In the genomic region with DNA sequence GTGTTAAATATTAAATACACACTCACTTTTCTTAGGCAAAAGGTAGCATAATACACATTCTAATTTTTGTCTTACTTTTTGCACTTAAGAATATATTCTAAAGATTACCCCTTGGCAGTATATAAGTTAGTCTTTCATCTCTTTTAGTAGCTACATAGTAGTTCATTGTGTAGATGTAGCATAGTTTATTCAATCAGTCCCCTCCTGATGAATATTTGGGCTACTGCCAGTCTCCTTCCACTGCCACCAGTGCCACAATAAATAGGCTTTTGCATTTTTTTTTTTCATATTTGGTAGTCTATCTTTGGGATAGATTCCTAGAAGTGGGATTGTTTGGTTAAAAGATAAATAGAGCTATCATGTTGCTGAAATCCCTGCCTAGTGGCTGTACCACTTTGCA, we compare ENCODE assay signal across 18 cellular contexts.
DNase-seq lines count a peak whose midpoint lies in the region; ATAC-seq and TF ChIP-seq lines count a peak whose summit lies in the region.
"Had no signal": no experiment of that assay in that cellular context is flagged by ENCODE, and none has a peak within 500 bp of the region (broad histone marks: within the 10 kb centered on the region; RNA-seq: fewer than 3 reads in every experiment).

No MANE protein-coding gene starts in this region.

- no peak for DNase-seq in natural killer cell treated with Interleukin-12 subunit alpha and Interleukin-12 subunit beta and Interleukin-15 and Interleukin-18, amount 100 ng/mL, for 72 hours (ENCODE audit: low spot score)
- DNase-seq in natural killer cell (no peak), foreskin melanocyte (peak; percentile 59)
- DNase-seq in activated CD4-positive, alpha-beta T cell treated with anti-CD3 and anti-CD28 coated beads, Interleukin-2, amount 10 ng/mL, durations not matched to agents 24 days and 14 days, result no peak
- DNase-seq in activated CD8-positive, alpha-beta T cell treated with anti-CD3 and anti-CD28 coated beads, Interleukin-2, amount 10 ng/mL, durations not matched to agents 7 days and 5 days, result no peak
- DNase-seq in CD8-positive, alpha-beta T cell, result no peak
- DNase-seq: BE2C, DMS53, EL, GOT3, HCEC 1CT, NCI-H1105 treated with DMSO at 0.1 percent for 48 hours, NCI-H2029 treated with DMSO at 0.1 percent for 48 hours, NCI-H2171, NCI-H524 treated with DMSO at 0.1 percent for 48 hours, Right ventricle myocardium superior had no signal

- no peak overlapping the region for H3K9ac ChIP-seq in OCI-LY3 (ENCODE audit: low read length)

- H3K36me3 Mint-ChIP-seq in natural killer cell treated with Interleukin-12 subunit alpha and Interleukin-12 subunit beta and Interleukin-15 and Interleukin-18, amount 100 ng/mL, for 72 hours, result peaks cover 16% of the 10 kb centered on the region
- peaks cover 20% of the 10 kb centered on the region for H3K36me3 Mint-ChIP-seq in natural killer cell
- H3K36me3 Mint-ChIP-seq in activated CD4-positive, alpha-beta T cell treated with anti-CD3 and anti-CD28 coated beads, Interleukin-2, amount 10 ng/mL, durations not matched to agents 24 days and 14 days (ENCODE audit: low read depth), result no peaks in the 10 kb centered on the region
- H3K36me3 Mint-ChIP-seq in activated CD8-positive, alpha-beta T cell treated with anti-CD3 and anti-CD28 coated beads, Interleukin-2, amount 10 ng/mL, durations not matched to agents 7 days and 5 days (ENCODE audit: low read depth), result peaks cover 6% of the 10 kb centered on the region
- H3K36me3 Mint-ChIP-seq in CD8-positive, alpha-beta T cell, result no peaks in the 10 kb centered on the region

- H3K36me3 ChIP-seq in OCI-LY3 (replicated peaks; ENCODE audit: low read depth, low read length), result no peaks in the 10 kb centered on the region
- no peaks in the 10 kb centered on the region for H3K36me3 ChIP-seq in CD8-positive, alpha-beta T cell (ENCODE audit: insufficient read depth, low read length)
- H3K36me3 ChIP-seq: BE2C had no signal

- H3K79me2 ChIP-seq in OCI-LY3 (ENCODE audit: low read length), result no peaks in the 10 kb centered on the region

- peaks cover 1% of the 10 kb centered on the region for H3K9me3 Mint-ChIP-seq in natural killer cell treated with Interleukin-12 subunit alpha and Interleukin-12 subunit beta and Interleukin-15 and Interleukin-18, amount 100 ng/mL, for 72 hours
- H3K9me3 Mint-ChIP-seq in natural killer cell, result peaks cover 0 to 4% of the 10 kb centered on the region in 2 donors
- H3K9me3 Mint-ChIP-seq in activated CD4-positive, alpha-beta T cell treated with anti-CD3 and anti-CD28 coated beads, Interleukin-2, amount 10 ng/mL, durations not matched to agents 24 days and 14 days, result peaks cover 9% of the 10 kb centered on the region
- peaks cover 19% of the 10 kb centered on the region for H3K9me3 Mint-ChIP-seq in activated CD8-positive, alpha-beta T cell treated with anti-CD3 and anti-CD28 coated beads, Interleukin-2, amount 10 ng/mL, durations not matched to agents 7 days and 5 days (ENCODE audit: insufficient read depth)
- peaks cover 18% of the 10 kb centered on the region for H3K9me3 Mint-ChIP-seq in CD8-positive, alpha-beta T cell

- no peaks in the 10 kb centered on the region for H4K20me1 ChIP-seq in OCI-LY3 (ENCODE audit: insufficient read depth, low read length)

- intact Hi-C loops in natural killer cell (cut with micrococcal nuclease), result no loop called here
- intact Hi-C loops in activated CD4-positive, alpha-beta T cell treated with anti-CD3 and anti-CD28 coated beads, Interleukin-2, amount 10 ng/mL, durations not matched to agents 24 days and 14 days (cut with micrococcal nuclease), result no loop called here
- intact Hi-C loops in CD8-positive, alpha-beta T cell (cut with DNase I, micrococcal nuclease), result loop anchor here in 1 of 2 experiments (10.0 kb wide), 1 partner anchor 257 kb away; no protein-coding TSS in a partner anchor

- no peak overlapping the region for H2AFZ ChIP-seq in OCI-LY3 (ENCODE audit: low read depth, low read length)

- H3K4me1 ChIP-seq in OCI-LY3 (ENCODE audit: low read length), result peaks cover 19% of the 10 kb centered on the region
- H3K4me1 ChIP-seq in CD8-positive, alpha-beta T cell (ENCODE audit: insufficient read depth, low read length), result peaks cover 9% of the 10 kb centered on the region
- H3K4me1 ChIP-seq: BE2C had no signal

- H3K27me3 Mint-ChIP-seq in natural killer cell treated with Interleukin-12 subunit alpha and Interleukin-12 subunit beta and Interleukin-15 and Interleukin-18, amount 100 ng/mL, for 72 hours, result peaks cover 25 to 38% of the 10 kb centered on the region in 2 donors
- peaks cover 34 to 53% of the 10 kb centered on the region in 2 donors for H3K27me3 Mint-ChIP-seq in natural killer cell (ENCODE audit: low read depth in 2 of 2)
- H3K27me3 Mint-ChIP-seq in activated CD4-positive, alpha-beta T cell treated with anti-CD3 and anti-CD28 coated beads, Interleukin-2, amount 10 ng/mL, durations not matched to agents 24 days and 14 days, result peaks cover 18% of the 10 kb centered on the region
- peaks cover 7% of the 10 kb centered on the region for H3K27me3 Mint-ChIP-seq in activated CD8-positive, alpha-beta T cell treated with anti-CD3 and anti-CD28 coated beads, Interleukin-2, amount 10 ng/mL, durations not matched to agents 7 days and 5 days (ENCODE audit: low read depth)
- H3K27me3 Mint-ChIP-seq in CD8-positive, alpha-beta T cell (ENCODE audit: low read depth), result peaks cover 3% of the 10 kb centered on the region

- H3K27ac Mint-ChIP-seq in natural killer cell treated with Interleukin-12 subunit alpha and Interleukin-12 subunit beta and Interleukin-15 and Interleukin-18, amount 100 ng/mL, for 72 hours, result peak overlapping the region; percentile 43 to 65
- H3K27ac Mint-ChIP-seq in natural killer cell, result no peak overlapping the region
- no peak overlapping the region for H3K27ac Mint-ChIP-seq in activated CD4-positive, alpha-beta T cell treated with anti-CD3 and anti-CD28 coated beads, Interleukin-2, amount 10 ng/mL, durations not matched to agents 24 days and 14 days
- H3K27ac Mint-ChIP-seq in activated CD8-positive, alpha-beta T cell treated with anti-CD3 and anti-CD28 coated beads, Interleukin-2, amount 10 ng/mL, durations not matched to agents 7 days and 5 days, result no peak overlapping the region
- H3K27ac Mint-ChIP-seq in CD8-positive, alpha-beta T cell, result no peak overlapping the region
- H3K27ac Mint-ChIP-seq: CD4-positive, CD25-positive, alpha-beta regulatory T cell had no signal

- peaks cover 15 to 18% of the 10 kb centered on the region in 2 donors for H3K4me1 Mint-ChIP-seq in natural killer cell treated with Interleukin-12 subunit alpha and Interleukin-12 subunit beta and Interleukin-15 and Interleukin-18, amount 100 ng/mL, for 72 hours (ENCODE audit: low read depth in 2 of 2)
- peaks cover 8 to 9% of the 10 kb centered on the region in 2 donors for H3K4me1 Mint-ChIP-seq in natural killer cell
- peaks cover 12% of the 10 kb centered on the region for H3K4me1 Mint-ChIP-seq in activated CD4-positive, alpha-beta T cell treated with anti-CD3 and anti-CD28 coated beads, Interleukin-2, amount 10 ng/mL, durations not matched to agents 24 days and 14 days
- H3K4me1 Mint-ChIP-seq in activated CD8-positive, alpha-beta T cell treated with anti-CD3 and anti-CD28 coated beads, Interleukin-2, amount 10 ng/mL, durations not matched to agents 7 days and 5 days (ENCODE audit: low read depth), result peaks cover 14% of the 10 kb centered on the region
- peaks cover 26% of the 10 kb centered on the region for H3K4me1 Mint-ChIP-seq in CD8-positive, alpha-beta T cell (ENCODE audit: low read depth)

- TF ChIP-seq CTCF in natural killer cell (IDR thresholded peaks at IDR 0.05) (no peak), OCI-LY3 (IDR thresholded peaks at IDR 0.05; ENCODE audit: low read depth, low read length) (no peak)
- no peak for TF ChIP-seq CTCF in CD8-positive, alpha-beta T cell (IDR thresholded peaks at IDR 0.05)

- POLR2A ChIA-PET in activated CD8-positive, alpha-beta T cell treated with anti-CD3 and anti-CD28 coated beads, Interleukin-2, amount 10 ng/mL, durations not matched to agents 7 days and 5 days (lab: Charles Lee), result no interaction called here
- POLR2A ChIA-PET in CD8-positive, alpha-beta T cell (lab: Charles Lee), result interaction anchor here (0.7 kb wide), 1 partner anchor 924 kb away, joined by 3 read pairs; no protein-coding TSS in a partner anchor

- peak overlapping the region; percentile 11; the same call in 1 of the 2 replicates for H3K4me3 ChIP-seq in OCI-LY3 (ENCODE audit: low read length)
- H3K4me3 ChIP-seq in CD8-positive, alpha-beta T cell (ENCODE audit: low read depth, low read length), result no peak overlapping the region

- no peak for ATAC-seq in natural killer cell treated with Interleukin-12 subunit alpha and Interleukin-12 subunit beta and Interleukin-15 and Interleukin-18, amount 100 ng/mL, for 72 hours
- ATAC-seq in natural killer cell, result no peak
- ATAC-seq in activated CD8-positive, alpha-beta T cell treated with anti-CD3 and anti-CD28 coated beads, Interleukin-2, amount 10 ng/mL, durations not matched to agents 7 days and 5 days, result no peak
- no peak for ATAC-seq in CD8-positive, alpha-beta T cell

- peak overlapping the region; percentile 73 for H3K4me2 ChIP-seq in OCI-LY3 (ENCODE audit: low read length)

- H3K27ac ChIP-seq in OCI-LY3 (ENCODE audit: low read length), result no peak overlapping the region
- no peak overlapping the region for H3K27ac ChIP-seq in CD8-positive, alpha-beta T cell (ENCODE audit: low read depth, low read length)

- H3K27me3 ChIP-seq in OCI-LY3 (ENCODE audit: low read depth, low read length), result peaks cover 3% of the 10 kb centered on the region; the same call in 1 of the 2 replicates
- no peaks in the 10 kb centered on the region for H3K27me3 ChIP-seq in CD8-positive, alpha-beta T cell (ENCODE audit: insufficient read depth, low read length)
- H3K27me3 ChIP-seq: BE2C had no signal

- peak overlapping the region; percentile 2 for H3K4me3 Mint-ChIP-seq in natural killer cell treated with Interleukin-12 subunit alpha and Interleukin-12 subunit beta and Interleukin-15 and Interleukin-18, amount 100 ng/mL, for 72 hours
- no peak overlapping the region for H3K4me3 Mint-ChIP-seq in natural killer cell
- no peak overlapping the region for H3K4me3 Mint-ChIP-seq in activated CD4-positive, alpha-beta T cell treated with anti-CD3 and anti-CD28 coated beads, Interleukin-2, amount 10 ng/mL, durations not matched to agents 24 days and 14 days
- no peak overlapping the region for H3K4me3 Mint-ChIP-seq in activated CD8-positive, alpha-beta T cell treated with anti-CD3 and anti-CD28 coated beads, Interleukin-2, amount 10 ng/mL, durations not matched to agents 7 days and 5 days
- no peak overlapping the region for H3K4me3 Mint-ChIP-seq in CD8-positive, alpha-beta T cell
- H3K4me3 Mint-ChIP-seq: CD4-positive, CD25-positive, alpha-beta regulatory T cell had no signal

- CTCF ChIA-PET in activated CD8-positive, alpha-beta T cell treated with anti-CD3 and anti-CD28 coated beads, Interleukin-2, amount 10 ng/mL, durations not matched to agents 7 days and 5 days (lab: Charles Lee), result interaction anchor here (0.7 to 1.4 kb wide), 4 partner anchors 37 to 549 kb away, joined by 3 to 4 read pairs (median 4); no protein-coding TSS in a partner anchor
- CTCF ChIA-PET in CD8-positive, alpha-beta T cell (lab: Charles Lee), result interaction anchor here (1.5 to 2.1 kb wide), 2 partner anchors 66 to 548 kb away, joined by 3 to 4 read pairs; no protein-coding TSS in a partner anchor

- H3K9me3 ChIP-seq in OCI-LY3 (ENCODE audit: insufficient read depth, low read length), result no peaks in the 10 kb centered on the region
- H3K9me3 ChIP-seq in CD8-positive, alpha-beta T cell (ENCODE audit: low read length), result no peaks in the 10 kb centered on the region
- H3K9me3 ChIP-seq: BE2C had no signal

Comparison
In these comparisons a context has a peak if more than half of its experiments do, and no peak if none do; other contexts are left out.
1. H3K27ac Mint-ChIP-seq: peak in natural killer cell treated with Interleukin-12 subunit alpha and Interleukin-12 subunit beta and Interleukin-15 and Interleukin-18, amount 100 ng/mL, for 72 hours (2 of 2); none in natural killer cell (0 of 2), activated CD4-positive, alpha-beta T cell treated with anti-CD3 and anti-CD28 coated beads, Interleukin-2, amount 10 ng/mL, durations not matched to agents 24 days and 14 days (single experiment), activated CD8-positive, alpha-beta T cell treated with anti-CD3 and anti-CD28 coated beads, Interleukin-2, amount 10 ng/mL, durations not matched to agents 7 days and 5 days (single experiment) and CD8-positive, alpha-beta T cell (single experiment).